Comparison of ENCODE assay signal across 1 cellular context in the genomic region with DNA sequence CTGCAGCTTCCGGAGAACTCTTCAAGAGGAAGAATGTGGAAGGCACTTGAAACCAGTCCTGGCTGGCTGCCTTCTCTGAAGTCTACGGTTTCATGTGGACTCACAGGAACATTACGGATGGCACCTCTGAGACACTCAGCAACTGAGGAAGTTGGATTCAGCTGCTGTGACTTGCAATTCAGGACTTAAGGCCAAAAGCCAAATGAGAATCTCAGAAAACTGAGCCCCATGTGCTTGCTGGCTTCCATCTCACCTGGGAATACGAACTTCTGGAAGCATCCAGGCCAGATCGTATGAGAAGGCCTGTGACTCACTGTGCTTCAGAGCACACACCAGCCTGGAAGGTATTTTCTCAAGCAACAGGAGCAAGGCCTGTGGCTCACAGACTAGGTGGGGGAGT.
TF ChIP-seq lines count a peak whose summit lies in the region.

No MANE protein-coding gene starts in this region.

TF ChIP-seq in H1, 55 proteins besides CTCF, POLR2A, EP300 and RAD21 (continued from another document):
- TF ChIP-seq, protein P1, sequence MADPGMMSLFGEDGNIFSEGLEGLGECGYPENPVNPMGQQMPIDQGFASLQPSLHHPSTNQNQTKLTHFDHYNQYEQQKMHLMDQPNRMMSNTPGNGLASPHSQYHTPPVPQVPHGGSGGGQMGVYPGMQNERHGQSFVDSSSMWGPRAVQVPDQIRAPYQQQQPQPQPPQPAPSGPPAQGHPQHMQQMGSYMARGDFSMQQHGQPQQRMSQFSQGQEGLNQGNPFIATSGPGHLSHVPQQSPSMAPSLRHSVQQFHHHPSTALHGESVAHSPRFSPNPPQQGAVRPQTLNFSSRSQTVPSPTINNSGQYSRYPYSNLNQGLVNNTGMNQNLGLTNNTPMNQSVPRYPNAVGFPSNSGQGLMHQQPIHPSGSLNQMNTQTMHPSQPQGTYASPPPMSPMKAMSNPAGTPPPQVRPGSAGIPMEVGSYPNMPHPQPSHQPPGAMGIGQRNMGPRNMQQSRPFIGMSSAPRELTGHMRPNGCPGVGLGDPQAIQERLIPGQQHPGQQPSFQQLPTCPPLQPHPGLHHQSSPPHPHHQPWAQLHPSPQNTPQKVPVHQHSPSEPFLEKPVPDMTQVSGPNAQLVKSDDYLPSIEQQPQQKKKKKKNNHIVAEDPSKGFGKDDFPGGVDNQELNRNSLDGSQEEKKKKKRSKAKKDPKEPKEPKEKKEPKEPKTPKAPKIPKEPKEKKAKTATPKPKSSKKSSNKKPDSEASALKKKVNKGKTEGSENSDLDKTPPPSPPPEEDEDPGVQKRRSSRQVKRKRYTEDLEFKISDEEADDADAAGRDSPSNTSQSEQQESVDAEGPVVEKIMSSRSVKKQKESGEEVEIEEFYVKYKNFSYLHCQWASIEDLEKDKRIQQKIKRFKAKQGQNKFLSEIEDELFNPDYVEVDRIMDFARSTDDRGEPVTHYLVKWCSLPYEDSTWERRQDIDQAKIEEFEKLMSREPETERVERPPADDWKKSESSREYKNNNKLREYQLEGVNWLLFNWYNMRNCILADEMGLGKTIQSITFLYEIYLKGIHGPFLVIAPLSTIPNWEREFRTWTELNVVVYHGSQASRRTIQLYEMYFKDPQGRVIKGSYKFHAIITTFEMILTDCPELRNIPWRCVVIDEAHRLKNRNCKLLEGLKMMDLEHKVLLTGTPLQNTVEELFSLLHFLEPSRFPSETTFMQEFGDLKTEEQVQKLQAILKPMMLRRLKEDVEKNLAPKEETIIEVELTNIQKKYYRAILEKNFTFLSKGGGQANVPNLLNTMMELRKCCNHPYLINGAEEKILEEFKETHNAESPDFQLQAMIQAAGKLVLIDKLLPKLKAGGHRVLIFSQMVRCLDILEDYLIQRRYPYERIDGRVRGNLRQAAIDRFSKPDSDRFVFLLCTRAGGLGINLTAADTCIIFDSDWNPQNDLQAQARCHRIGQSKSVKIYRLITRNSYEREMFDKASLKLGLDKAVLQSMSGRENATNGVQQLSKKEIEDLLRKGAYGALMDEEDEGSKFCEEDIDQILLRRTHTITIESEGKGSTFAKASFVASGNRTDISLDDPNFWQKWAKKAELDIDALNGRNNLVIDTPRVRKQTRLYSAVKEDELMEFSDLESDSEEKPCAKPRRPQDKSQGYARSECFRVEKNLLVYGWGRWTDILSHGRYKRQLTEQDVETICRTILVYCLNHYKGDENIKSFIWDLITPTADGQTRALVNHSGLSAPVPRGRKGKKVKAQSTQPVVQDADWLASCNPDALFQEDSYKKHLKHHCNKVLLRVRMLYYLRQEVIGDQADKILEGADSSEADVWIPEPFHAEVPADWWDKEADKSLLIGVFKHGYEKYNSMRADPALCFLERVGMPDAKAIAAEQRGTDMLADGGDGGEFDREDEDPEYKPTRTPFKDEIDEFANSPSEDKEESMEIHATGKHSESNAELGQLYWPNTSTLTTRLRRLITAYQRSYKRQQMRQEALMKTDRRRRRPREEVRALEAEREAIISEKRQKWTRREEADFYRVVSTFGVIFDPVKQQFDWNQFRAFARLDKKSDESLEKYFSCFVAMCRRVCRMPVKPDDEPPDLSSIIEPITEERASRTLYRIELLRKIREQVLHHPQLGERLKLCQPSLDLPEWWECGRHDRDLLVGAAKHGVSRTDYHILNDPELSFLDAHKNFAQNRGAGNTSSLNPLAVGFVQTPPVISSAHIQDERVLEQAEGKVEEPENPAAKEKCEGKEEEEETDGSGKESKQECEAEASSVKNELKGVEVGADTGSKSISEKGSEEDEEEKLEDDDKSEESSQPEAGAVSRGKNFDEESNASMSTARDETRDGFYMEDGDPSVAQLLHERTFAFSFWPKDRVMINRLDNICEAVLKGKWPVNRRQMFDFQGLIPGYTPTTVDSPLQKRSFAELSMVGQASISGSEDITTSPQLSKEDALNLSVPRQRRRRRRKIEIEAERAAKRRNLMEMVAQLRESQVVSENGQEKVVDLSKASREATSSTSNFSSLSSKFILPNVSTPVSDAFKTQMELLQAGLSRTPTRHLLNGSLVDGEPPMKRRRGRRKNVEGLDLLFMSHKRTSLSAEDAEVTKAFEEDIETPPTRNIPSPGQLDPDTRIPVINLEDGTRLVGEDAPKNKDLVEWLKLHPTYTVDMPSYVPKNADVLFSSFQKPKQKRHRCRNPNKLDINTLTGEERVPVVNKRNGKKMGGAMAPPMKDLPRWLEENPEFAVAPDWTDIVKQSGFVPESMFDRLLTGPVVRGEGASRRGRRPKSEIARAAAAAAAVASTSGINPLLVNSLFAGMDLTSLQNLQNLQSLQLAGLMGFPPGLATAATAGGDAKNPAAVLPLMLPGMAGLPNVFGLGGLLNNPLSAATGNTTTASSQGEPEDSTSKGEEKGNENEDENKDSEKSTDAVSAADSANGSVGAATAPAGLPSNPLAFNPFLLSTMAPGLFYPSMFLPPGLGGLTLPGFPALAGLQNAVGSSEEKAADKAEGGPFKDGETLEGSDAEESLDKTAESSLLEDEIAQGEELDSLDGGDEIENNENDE (IDR thresholded peaks at IDR 0.05; ENCODE audit: insufficient replicate concordance, low read length), result no peak
- TF ChIP-seq TBP (IDR thresholded peaks at IDR 0.05; ENCODE audit: low read depth, low read length) (no peak), YY1 (IDR thresholded peaks at IDR 0.05; ENCODE audit: low read depth, low read length) (no peak), BACH1 (IDR thresholded peaks at IDR 0.05; ENCODE audit: low read length) (no peak), CEBPB (IDR thresholded peaks at IDR 0.05; ENCODE audit: low read depth, low read length) (no peak), ASH2L (IDR thresholded peaks at IDR 0.05; ENCODE audit: low read length) (no peak), CHD2 (IDR thresholded peaks at IDR 0.05; ENCODE audit: low read length) (no peak), CBX8 (IDR thresholded peaks at IDR 0.05; ENCODE audit: borderline replicate concordance, low read depth, low read length) (no peak), SIX5 (IDR thresholded peaks at IDR 0.05; ENCODE audit: low read depth, low read length) (no peak), SAP30 (IDR thresholded peaks at IDR 0.05; ENCODE audit: insufficient read depth, insufficient replicate concordance, low read length) (no peak), PHF8 (conservative IDR thresholded peaks at IDR 0.05; ENCODE audit: low read depth, low read length) (no peak), GTF2F1 (IDR thresholded peaks at IDR 0.05; ENCODE audit: borderline replicate concordance, low read depth, low read length) (no peak), TAF7 (optimal IDR thresholded peaks at IDR 0.05; ENCODE audit: borderline replicate concordance, low read depth, low read length) (no peak)
- TF ChIP-seq, protein P2, sequence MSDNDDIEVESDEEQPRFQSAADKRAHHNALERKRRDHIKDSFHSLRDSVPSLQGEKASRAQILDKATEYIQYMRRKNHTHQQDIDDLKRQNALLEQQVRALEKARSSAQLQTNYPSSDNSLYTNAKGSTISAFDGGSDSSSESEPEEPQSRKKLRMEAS (IDR thresholded peaks at IDR 0.05), result no peak
- TF ChIP-seq, protein P3, sequence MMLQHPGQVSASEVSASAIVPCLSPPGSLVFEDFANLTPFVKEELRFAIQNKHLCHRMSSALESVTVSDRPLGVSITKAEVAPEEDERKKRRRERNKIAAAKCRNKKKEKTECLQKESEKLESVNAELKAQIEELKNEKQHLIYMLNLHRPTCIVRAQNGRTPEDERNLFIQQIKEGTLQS (IDR thresholded peaks at IDR 0.05; ENCODE audit: insufficient read depth, low read depth, low read length), result no peak
